33 cellular contexts compared by ENCODE assay signal in the genomic region with DNA sequence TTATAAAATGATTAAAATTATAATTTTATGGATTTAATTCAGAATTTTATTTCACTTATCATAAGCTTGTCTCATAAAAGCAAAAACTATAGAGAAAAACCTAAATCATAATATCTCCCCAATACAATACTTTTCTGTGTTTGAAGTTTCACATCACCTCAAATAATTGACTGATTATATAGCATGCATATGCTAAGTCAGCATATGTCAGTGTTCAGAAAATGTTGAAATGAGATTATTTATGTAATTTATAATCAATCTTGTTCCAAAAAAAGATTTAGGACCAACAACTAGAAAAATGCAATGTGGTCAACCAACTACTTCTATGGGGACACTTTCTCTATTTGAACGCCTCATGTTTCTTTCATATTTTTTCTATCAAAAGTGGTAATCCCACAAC.
"Had no signal": no experiment of that assay in that cellular context is flagged by ENCODE, and none has a peak within 500 bp of the region (broad histone marks: within the 10 kb centered on the region; RNA-seq: fewer than 3 reads in every experiment).

No MANE protein-coding gene starts in this region.

- H3K27ac ChIP-seq: adrenal gland, body of pancreas, brain microvascular endothelial cell, breast epithelium, VCaP had no signal

- FAIRE-seq: astrocyte, TTC549 had no signal

- H3K9me3 ChIP-seq: adrenal gland, body of pancreas, breast epithelium had no signal

- H3K36me3 ChIP-seq: adrenal gland, brain microvascular endothelial cell, breast epithelium had no signal

- DNase-seq: activated B cell treated with CpG ODN at 0.5 μM for 24 hours; activated CD4-positive, alpha-beta memory T cell treated with anti-CD3 and anti-CD28 coated beads for 36 hours; activated CD4-positive, alpha-beta T cell treated with anti-CD3 and anti-CD28 coated beads for 4 hours; activated CD4-positive, alpha-beta T cell treated with anti-CD3 and anti-CD28 coated beads, Interleukin-2, amount 10 ng/mL, durations not matched to agents 24 days and 14 days; activated CD4-positive, alpha-beta T cell treated with anti-CD3 and anti-CD28 coated beads, Interleukin-2, amount 50 U/mL, for 1 hour; activated CD4-positive, alpha-beta T cell treated with anti-CD3 and anti-CD28 coated beads, Interleukin-2, amount 50 U/mL, for 4 hours; activated CD4-positive, CD25-positive, alpha-beta regulatory T cell treated with anti-CD3 and anti-CD28 coated beads, Interleukin-2, amount 50 U/mL, for 72 hours; activated CD8-positive, alpha-beta memory T cell treated with anti-CD3 and anti-CD28 coated beads, Interleukin-2, amount 50 U/mL, for 4 hours; activated CD8-positive, alpha-beta T cell treated with anti-CD3 and anti-CD28 coated beads for 36 hours; activated effector memory CD4-positive, alpha-beta T cell treated with anti-CD3 and anti-CD28 coated beads, Interleukin-2, amount 50 U/mL, for 16 hours; activated gamma-delta T cell treated with Interleukin-2 at 50 U/mL for 16 hours; activated naive CD4-positive, alpha-beta T cell; activated naive CD4-positive, alpha-beta T cell treated with anti-CD3 and anti-CD28 coated beads for 36 hours; activated naive CD4-positive, alpha-beta T cell treated with anti-CD3 and anti-CD28 coated beads, Interleukin-2, amount 50 U/mL, for 16 hours; activated naive CD8-positive, alpha-beta T cell treated with anti-CD3 and anti-CD28 coated beads for 36 hours; activated T-cell treated with anti-CD3 and anti-CD28 coated beads for 4 hours; activated T-cell treated with anti-CD3 and anti-CD28 coated beads, Interleukin-2, amount 50 U/mL, for 1 hour; activated T-cell treated with anti-CD3 and anti-CD28 coated beads, Interleukin-2, amount 50 U/mL, for 4 hours; activated T-cell treated with anti-CD3 and anti-CD28 coated beads, Interleukin-2, amount 50 U/mL, for 72 hours; adrenal gland; amniotic stem cell; aorta; body of pancreas; brain microvascular endothelial cell; cerebellar nuclear complex; T-helper 2 cell; T-helper 9 cell had no signal

- H3K4me1 ChIP-seq: adrenal gland, body of pancreas, breast epithelium had no signal

- H3K4me3 ChIP-seq: adrenal gland, body of pancreas, breast epithelium had no signal

- ATAC-seq: activated CD8-positive, alpha-beta T cell treated with anti-CD3 and anti-CD28 coated beads for 36 hours; activated naive CD4-positive, alpha-beta T cell treated with anti-CD3 and anti-CD28 coated beads, Interleukin-2, amount 50 U/mL, for 72 hours; activated T-cell treated with anti-CD3 and anti-CD28 coated beads, Interleukin-2, amount 50 U/mL, for 4 hours; activated T-cell treated with anti-CD3 and anti-CD28 coated beads, Interleukin-2, amount 50 U/mL, for 72 hours; activated T-helper 17 cell treated with anti-CD3 and anti-CD28 coated beads, Interleukin-2, amount 50 U/mL, for 72 hours; body of pancreas had no signal

- H3K27me3 ChIP-seq: adrenal gland, body of pancreas, brain microvascular endothelial cell, breast epithelium had no signal
